ENCODE assay signal across 8 cellular contexts in genomic region chr21:44873356-44874239, GRCh38. TPM values are rescaled to one million over a fixed set of nuclear protein-coding genes. Genes with fewer than 3 reads are reported as not detected.
A peak's percentile ranks its signal among the peaks of the same experiment; 100 is the strongest.
DNase-seq lines count a peak whose midpoint lies in the region; ATAC-seq and TF ChIP-seq lines count a peak whose summit lies in the region.

Gene PTTG1IP, minus strand, starts transcription at chr21:44873690. Its CDS starts 74 bp downstream, at chr21:44873616.

- peaks cover 24% of the 10 kb centered on the region for H3K23me2 ChIP-seq in H9 (ENCODE audit: insufficient read length, low read depth, low read length, poor library complexity, severe bottlenecking)

- H3K36me3 ChIP-seq in ES-I3 (ENCODE audit: insufficient read depth, low read length): no peaks in the 10 kb centered on the region
- peaks cover 12% of the 10 kb centered on the region; the same call in 1 of the 2 replicates for H3K36me3 ChIP-seq in MG63

- no peak within 1 kb of the TSS for H4K91ac ChIP-seq in H9 (ENCODE audit: insufficient read length, low read depth, low read length)

- ATAC-seq in natural killer cell treated with Interleukin-12 subunit alpha and Interleukin-12 subunit beta and Interleukin-15 and Interleukin-18, amount 100 ng/mL, for 72 hours: peak; percentile 90 to 94

- H3K14ac ChIP-seq in H9 (ENCODE audit: insufficient read depth, low read length): peak within 1 kb of the TSS; percentile 85

- no peak within 1 kb of the TSS for H2BK120ac ChIP-seq in H9 (ENCODE audit: low read depth, low read length, poor library complexity, severe bottlenecking)

- H3K4ac ChIP-seq in H9 (ENCODE audit: low read depth, low read length): no peak within 1 kb of the TSS

- H4K5ac ChIP-seq in H9 (ENCODE audit: insufficient read length, low read depth, low read length): no peak within 1 kb of the TSS

- H2AFZ ChIP-seq in H9 (ENCODE audit: low read length): no peak within 1 kb of the TSS

- TF ChIP-seq CTCF in H9 (conservative IDR thresholded peaks at IDR 0.05): no peak
- TF ChIP-seq CTCF in fibroblast of pulmonary artery (IDR thresholded peaks at IDR 0.05; ENCODE audit: low read length, missing control alignments): no peak

- H3T11ph ChIP-seq in H9 (ENCODE audit: low read length): no peak within 1 kb of the TSS

- H3K27me3 Mint-ChIP-seq in H9 (ENCODE audit: low read depth): peaks cover 36% of the 10 kb centered on the region
- no peaks in the 10 kb centered on the region for H3K27me3 Mint-ChIP-seq in natural killer cell treated with Interleukin-12 subunit alpha and Interleukin-12 subunit beta and Interleukin-15 and Interleukin-18, amount 100 ng/mL, for 72 hours

- peaks cover 0 to 7% (median 2%) of the 10 kb centered on the region in 3 experiments; a peak in 4 of 7 replicates for H3K36me3 Mint-ChIP-seq in H9 (ENCODE audit: insufficient read depth in 1 of 3, low read depth in 3 of 3)
- no peaks in the 10 kb centered on the region for H3K36me3 Mint-ChIP-seq in natural killer cell treated with Interleukin-12 subunit alpha and Interleukin-12 subunit beta and Interleukin-15 and Interleukin-18, amount 100 ng/mL, for 72 hours

- peaks cover 28% of the 10 kb centered on the region for H3K4me1 ChIP-seq in ES-I3 (ENCODE audit: insufficient read depth, low read length)
- peaks cover 6% of the 10 kb centered on the region for H3K4me1 ChIP-seq in H9 (ENCODE audit: insufficient read depth, low read length)

- H3K4me1 Mint-ChIP-seq in H9: peaks cover 27 to 29% of the 10 kb centered on the region in 2 experiments
- peaks cover 45 to 46% of the 10 kb centered on the region in 2 donors for H3K4me1 Mint-ChIP-seq in natural killer cell treated with Interleukin-12 subunit alpha and Interleukin-12 subunit beta and Interleukin-15 and Interleukin-18, amount 100 ng/mL, for 72 hours (ENCODE audit: low read depth in 2 of 2)

- H3K18ac ChIP-seq in H9 (ENCODE audit: insufficient read length, low read depth, low read length): peak within 1 kb of the TSS; percentile 14

- peaks cover 33% of the 10 kb centered on the region for H3K79me2 ChIP-seq in H9 (ENCODE audit: insufficient read depth, low read length)

- H3K23ac ChIP-seq in H9 (ENCODE audit: insufficient read length, low read depth, low read length): no peak within 1 kb of the TSS

- DNase-seq in H9: peak; percentile 98
- peak; percentile 98 for DNase-seq in MG63
- peak; percentile 91 to 96 for DNase-seq in SHP77 (lab: John Stamatoyannopoulos, UW)
- peak; percentile 99 for DNase-seq in activated effector memory CD4-positive, alpha-beta T cell treated with Interleukin-2 at 50 U/mL for 16 hours
- DNase-seq in fibroblast of pulmonary artery (ENCODE audit: low read depth): peak; percentile 98
- DNase-seq in natural killer cell treated with Interleukin-12 subunit alpha and Interleukin-12 subunit beta and Interleukin-15 and Interleukin-18, amount 100 ng/mL, for 72 hours (ENCODE audit: low spot score): peak; percentile 100
- peak; percentile 98 for DNase-seq in stimulated activated naive CD4-positive, alpha-beta T cell treated with Interleukin-2 at 50 U/mL for 16 hours (lab: John Stamatoyannopoulos, UW)

- no peak within 1 kb of the TSS for H2BK15ac ChIP-seq in H9 (ENCODE audit: low read depth, low read length)

- peak within 1 kb of the TSS; percentile 70 for H3K4me3 ChIP-seq in MG63
- peak within 1 kb of the TSS; percentile 80 for H3K4me3 ChIP-seq in fibroblast of pulmonary artery (replicated peaks; ENCODE audit: low read depth, low read length)

- no peak within 1 kb of the TSS for H4K8ac ChIP-seq in H9 (replicated peaks; ENCODE audit: insufficient read length, low read depth, low read length)

- H3K27ac ChIP-seq in H9 (ENCODE audit: insufficient read length, low read depth, low read length): no peak within 1 kb of the TSS

- peak within 1 kb of the TSS; percentile 89 to 91 for H3K4me3 Mint-ChIP-seq in H9
- H3K4me3 Mint-ChIP-seq in natural killer cell treated with Interleukin-12 subunit alpha and Interleukin-12 subunit beta and Interleukin-15 and Interleukin-18, amount 100 ng/mL, for 72 hours: peak within 1 kb of the TSS; percentile 86

- no CpG with 5 or more reads among the region's 123 CpGs for WGBS in H9 (ENCODE audit: extremely low coverage, insufficient read length, low lambda C conversion rate)

- no peak within 1 kb of the TSS for H2AK5ac ChIP-seq in H9 (ENCODE audit: insufficient read length, low read length)

- H3K27ac Mint-ChIP-seq in H9: peak within 1 kb of the TSS in 2 of 3 experiments; percentile 64 to 79; a peak in 2 of 7 replicates
- peak within 1 kb of the TSS; percentile 89 for H3K27ac Mint-ChIP-seq in natural killer cell treated with Interleukin-12 subunit alpha and Interleukin-12 subunit beta and Interleukin-15 and Interleukin-18, amount 100 ng/mL, for 72 hours

- H2BK12ac ChIP-seq in H9 (ENCODE audit: insufficient read length, low read depth, low read length): no peak within 1 kb of the TSS

- peaks cover 23% of the 10 kb centered on the region for H3K79me1 ChIP-seq in H9 (ENCODE audit: insufficient read depth, low read depth, low read length, poor library complexity, severe bottlenecking)

- peak within 1 kb of the TSS; percentile 80 for H3K4me2 ChIP-seq in H9 (ENCODE audit: insufficient read depth, insufficient read length, low read length)

- H3K9me3 ChIP-seq in ES-I3 (ENCODE audit: control insufficient read depth, insufficient read depth, low read length): no peaks in the 10 kb centered on the region
- H3K9me3 ChIP-seq in H9 (ENCODE audit: control insufficient read depth, low read depth, low read length): no peaks in the 10 kb centered on the region
- H3K9me3 ChIP-seq in MG63: no peaks in the 10 kb centered on the region

- H3K9me3 Mint-ChIP-seq in H9: no peaks in the 10 kb centered on the region
- H3K9me3 Mint-ChIP-seq in natural killer cell treated with Interleukin-12 subunit alpha and Interleukin-12 subunit beta and Interleukin-15 and Interleukin-18, amount 100 ng/mL, for 72 hours: no peaks in the 10 kb centered on the region

- H2BK20ac ChIP-seq in H9 (ENCODE audit: low read depth, low read length, poor library complexity, severe bottlenecking): no peak within 1 kb of the TSS

- no peak within 1 kb of the TSS for H2BK5ac ChIP-seq in H9 (ENCODE audit: insufficient read length, low read length)

- H3K9ac ChIP-seq in ES-I3 (ENCODE audit: low read depth, low read length) (peak within 1 kb of the TSS; percentile 82), H9 (ENCODE audit: extremely low read depth, insufficient read length, low read length) (peak within 1 kb of the TSS; percentile 80)

- H3K27me3 ChIP-seq in H9 (ENCODE audit: insufficient read depth, low read length) (no peaks in the 10 kb centered on the region; the same call in 1 of the 2 replicates), MG63 (no peaks in the 10 kb centered on the region)

- no peak within 1 kb of the TSS for H3K56ac ChIP-seq in H9 (ENCODE audit: insufficient read length, low read depth, low read length)

- no peaks in the 10 kb centered on the region for H4K20me1 ChIP-seq in H9 (ENCODE audit: control insufficient read depth, insufficient read depth, insufficient read length)

RNA-seq across cellular contexts. Expression of gene PTTG1IP, which starts in this region (rescaled TPM):
- 107 and 112 TPM in 2 replicates for total RNA-seq in H9 (2021)
- 396 and 445 TPM in 2 replicates for total RNA-seq in MG63 (2014; rRNA removed; shearing (Covaris generic); ENCODE audit: low replicate concordance)
- total RNA-seq in natural killer cell treated with Interleukin-12 subunit alpha and Interleukin-12 subunit beta and Interleukin-15 and Interleukin-18, amount 100 ng/mL, for 72 hours: 10 to 100 TPM; 69.4 to 81.7 TPM
